Comparison of ENCODE assay signal across 1 cellular context in genomic region chr1:100497796-100498195, GRCh38.
TF ChIP-seq lines count a peak whose summit lies in the region.

No MANE protein-coding gene starts in this region.

TF ChIP-seq in K562, 482 proteins besides CTCF, POLR2A, EP300 and RAD21 (continued from another document and continues in another):
- TF ChIP-seq, protein P1, sequence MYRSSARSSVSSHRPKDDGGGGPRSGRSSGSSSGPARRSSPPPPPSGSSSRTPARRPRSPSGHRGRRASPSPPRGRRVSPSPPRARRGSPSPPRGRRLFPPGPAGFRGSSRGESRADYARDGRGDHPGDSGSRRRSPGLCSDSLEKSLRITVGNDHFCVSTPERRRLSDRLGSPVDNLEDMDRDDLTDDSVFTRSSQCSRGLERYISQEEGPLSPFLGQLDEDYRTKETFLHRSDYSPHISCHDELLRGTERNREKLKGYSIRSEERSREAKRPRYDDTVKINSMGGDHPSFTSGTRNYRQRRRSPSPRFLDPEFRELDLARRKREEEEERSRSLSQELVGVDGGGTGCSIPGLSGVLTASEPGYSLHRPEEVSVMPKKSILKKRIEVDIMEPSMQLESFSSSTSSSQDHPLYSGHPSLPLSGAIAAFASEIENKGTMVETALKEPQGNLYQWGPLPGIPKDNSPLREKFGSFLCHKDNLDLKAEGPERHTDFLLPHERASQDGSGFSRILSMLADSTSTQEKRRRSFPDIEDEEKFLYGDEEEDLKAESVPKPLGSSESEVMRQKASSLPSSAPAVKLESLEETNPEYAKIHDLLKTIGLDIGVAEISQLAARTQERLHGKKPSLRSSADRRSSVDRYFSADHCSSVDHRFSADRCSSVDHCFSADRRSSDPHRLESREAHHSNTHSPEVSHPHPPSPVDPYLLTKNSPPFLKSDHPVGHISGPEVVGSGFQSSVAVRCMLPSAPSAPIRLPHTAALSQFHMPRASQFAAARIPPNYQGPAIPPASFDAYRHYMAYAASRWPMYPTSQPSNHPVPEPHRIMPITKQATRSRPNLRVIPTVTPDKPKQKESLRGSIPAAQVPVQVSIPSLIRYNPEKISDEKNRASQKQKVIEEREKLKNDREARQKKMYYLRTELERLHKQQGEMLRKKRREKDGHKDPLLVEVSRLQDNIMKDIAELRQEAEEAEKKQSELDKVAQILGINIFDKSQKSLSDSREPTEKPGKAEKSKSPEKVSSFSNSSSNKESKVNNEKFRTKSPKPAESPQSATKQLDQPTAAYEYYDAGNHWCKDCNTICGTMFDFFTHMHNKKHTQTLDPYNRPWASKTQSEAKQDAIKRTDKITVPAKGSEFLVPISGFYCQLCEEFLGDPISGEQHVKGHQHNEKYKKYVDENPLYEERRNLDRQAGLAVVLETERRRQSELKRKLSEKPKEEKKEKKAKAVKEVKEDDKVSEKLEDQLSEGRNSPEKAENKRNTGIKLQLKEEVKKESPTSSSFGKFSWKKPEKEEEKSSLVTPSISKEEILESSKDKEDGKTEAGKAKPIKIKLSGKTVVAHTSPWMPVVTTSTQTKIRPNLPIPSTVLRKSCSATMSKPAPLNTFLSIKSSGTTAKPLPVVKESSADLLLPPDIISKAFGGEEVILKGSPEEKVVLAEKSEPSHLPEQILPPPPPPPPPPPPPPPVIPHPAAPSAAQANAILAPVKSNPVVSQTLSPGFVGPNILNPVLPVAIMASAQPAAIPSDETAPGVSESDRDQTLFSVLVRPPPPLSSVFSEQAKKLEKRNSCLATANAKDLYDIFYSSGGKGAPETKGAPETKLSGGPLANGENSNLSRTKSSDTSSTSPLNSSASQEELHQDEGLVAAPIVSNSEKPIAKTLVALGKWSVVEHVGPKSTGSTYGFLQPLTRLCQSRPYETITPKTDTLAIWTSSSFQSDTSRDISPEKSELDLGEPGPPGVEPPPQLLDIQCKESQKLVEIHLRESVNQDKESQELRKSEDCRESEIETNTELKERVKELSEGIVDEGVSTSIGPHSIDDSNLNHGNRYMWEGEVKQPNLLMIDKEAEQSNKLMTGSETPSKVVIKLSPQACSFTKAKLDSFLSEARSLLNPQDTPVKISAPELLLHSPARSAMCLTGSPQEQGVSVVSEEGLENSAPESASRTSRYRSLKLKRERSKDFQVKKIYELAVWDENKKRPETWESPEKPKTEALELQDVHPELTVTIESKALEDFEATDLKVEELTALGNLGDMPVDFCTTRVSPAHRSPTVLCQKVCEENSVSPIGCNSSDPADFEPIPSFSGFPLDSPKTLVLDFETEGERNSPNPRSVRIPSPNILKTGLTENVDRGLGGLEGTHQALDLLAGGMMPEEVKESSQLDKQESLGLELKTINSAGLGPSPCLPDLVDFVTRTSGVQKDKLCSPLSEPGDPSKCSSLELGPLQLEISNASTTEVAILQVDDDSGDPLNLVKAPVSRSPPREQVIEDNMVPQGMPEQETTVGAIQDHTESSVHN (IDR thresholded peaks at IDR 0.05; ENCODE audit: borderline replicate concordance in 1 of 2, low read depth in 1 of 2), result no peak
- no peak for TF ChIP-seq DACH1 (IDR thresholded peaks at IDR 0.05; ENCODE audit: partially characterized antibody)
- no peak for TF ChIP-seq FIP1L1 (IDR thresholded peaks at IDR 0.05; ENCODE audit: low read depth, low read length, poor library complexity, severe bottlenecking)
- no peak for TF ChIP-seq PCBP1 (IDR thresholded peaks at IDR 0.05; ENCODE audit: low read depth, low read length, poor library complexity, severe bottlenecking)
- no peak for TF ChIP-seq BMI1 (IDR thresholded peaks at IDR 0.05; ENCODE audit: low read length)
- TF ChIP-seq, protein P2, sequence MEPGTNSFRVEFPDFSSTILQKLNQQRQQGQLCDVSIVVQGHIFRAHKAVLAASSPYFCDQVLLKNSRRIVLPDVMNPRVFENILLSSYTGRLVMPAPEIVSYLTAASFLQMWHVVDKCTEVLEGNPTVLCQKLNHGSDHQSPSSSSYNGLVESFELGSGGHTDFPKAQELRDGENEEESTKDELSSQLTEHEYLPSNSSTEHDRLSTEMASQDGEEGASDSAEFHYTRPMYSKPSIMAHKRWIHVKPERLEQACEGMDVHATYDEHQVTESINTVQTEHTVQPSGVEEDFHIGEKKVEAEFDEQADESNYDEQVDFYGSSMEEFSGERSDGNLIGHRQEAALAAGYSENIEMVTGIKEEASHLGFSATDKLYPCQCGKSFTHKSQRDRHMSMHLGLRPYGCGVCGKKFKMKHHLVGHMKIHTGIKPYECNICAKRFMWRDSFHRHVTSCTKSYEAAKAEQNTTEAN (CRISPR knock-in tag; IDR thresholded peaks at IDR 0.05), result no peak
- no peak for TF ChIP-seq ZNF239 (CRISPR knock-in tag; IDR thresholded peaks at IDR 0.05)
- no peak for TF ChIP-seq FOXA1 (IDR thresholded peaks at IDR 0.05; ENCODE audit: borderline replicate concordance)
- TF ChIP-seq, protein P3, sequence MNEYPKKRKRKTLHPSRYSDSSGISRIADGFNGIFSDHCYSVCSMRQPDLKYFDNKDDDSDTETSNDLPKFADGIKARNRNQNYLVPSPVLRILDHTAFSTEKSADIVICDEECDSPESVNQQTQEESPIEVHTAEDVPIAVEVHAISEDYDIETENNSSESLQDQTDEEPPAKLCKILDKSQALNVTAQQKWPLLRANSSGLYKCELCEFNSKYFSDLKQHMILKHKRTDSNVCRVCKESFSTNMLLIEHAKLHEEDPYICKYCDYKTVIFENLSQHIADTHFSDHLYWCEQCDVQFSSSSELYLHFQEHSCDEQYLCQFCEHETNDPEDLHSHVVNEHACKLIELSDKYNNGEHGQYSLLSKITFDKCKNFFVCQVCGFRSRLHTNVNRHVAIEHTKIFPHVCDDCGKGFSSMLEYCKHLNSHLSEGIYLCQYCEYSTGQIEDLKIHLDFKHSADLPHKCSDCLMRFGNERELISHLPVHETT (CRISPR knock-in tag; conservative IDR thresholded peaks at IDR 0.05 in 1 of 2, IDR thresholded peaks at IDR 0.05 in 1 of 2), result 0 out of 4 replicates have a peak, but pooled peaks of 1 of the 2 experiments have one; percentile 49
- TF ChIP-seq ZNF280B (CRISPR knock-in tag; IDR thresholded peaks at IDR 0.05), result no peak
- no peak for TF ChIP-seq RBM34 (IDR thresholded peaks at IDR 0.05; ENCODE audit: borderline replicate concordance, insufficient read depth, low read length)
- TF ChIP-seq TEAD1 (CRISPR knock-in tag; IDR thresholded peaks at IDR 0.05), result no peak
- TF ChIP-seq ZNF395 (CRISPR knock-in tag; IDR thresholded peaks at IDR 0.05), result no peak
- TF ChIP-seq ZNF766 (CRISPR knock-in tag; conservative IDR thresholded peaks at IDR 0.05), result no peak
- TF ChIP-seq TCF15 (CRISPR knock-in tag; IDR thresholded peaks at IDR 0.05), result no peak
- no peak for TF ChIP-seq NELFE (IDR thresholded peaks at IDR 0.05; ENCODE audit: insufficient read depth, insufficient read length)
- no peak for TF ChIP-seq NFATC3 (IDR thresholded peaks at IDR 0.05)
- no peak for TF ChIP-seq KLF10 (CRISPR knock-in tag; IDR thresholded peaks at IDR 0.05)
- TF ChIP-seq SP1 (CRISPR knock-in tag; IDR thresholded peaks at IDR 0.05), result no peak
- no peak for TF ChIP-seq SRSF9 (IDR thresholded peaks at IDR 0.05; ENCODE audit: borderline replicate concordance, low read depth, low read length)
- TF ChIP-seq GABPA (tag; conservative IDR thresholded peaks at IDR 0.05; ENCODE audit: low read depth), result 0 out of 2 replicates have a peak, but pooled peaks have one; percentile 17
- TF ChIP-seq, protein P4, sequence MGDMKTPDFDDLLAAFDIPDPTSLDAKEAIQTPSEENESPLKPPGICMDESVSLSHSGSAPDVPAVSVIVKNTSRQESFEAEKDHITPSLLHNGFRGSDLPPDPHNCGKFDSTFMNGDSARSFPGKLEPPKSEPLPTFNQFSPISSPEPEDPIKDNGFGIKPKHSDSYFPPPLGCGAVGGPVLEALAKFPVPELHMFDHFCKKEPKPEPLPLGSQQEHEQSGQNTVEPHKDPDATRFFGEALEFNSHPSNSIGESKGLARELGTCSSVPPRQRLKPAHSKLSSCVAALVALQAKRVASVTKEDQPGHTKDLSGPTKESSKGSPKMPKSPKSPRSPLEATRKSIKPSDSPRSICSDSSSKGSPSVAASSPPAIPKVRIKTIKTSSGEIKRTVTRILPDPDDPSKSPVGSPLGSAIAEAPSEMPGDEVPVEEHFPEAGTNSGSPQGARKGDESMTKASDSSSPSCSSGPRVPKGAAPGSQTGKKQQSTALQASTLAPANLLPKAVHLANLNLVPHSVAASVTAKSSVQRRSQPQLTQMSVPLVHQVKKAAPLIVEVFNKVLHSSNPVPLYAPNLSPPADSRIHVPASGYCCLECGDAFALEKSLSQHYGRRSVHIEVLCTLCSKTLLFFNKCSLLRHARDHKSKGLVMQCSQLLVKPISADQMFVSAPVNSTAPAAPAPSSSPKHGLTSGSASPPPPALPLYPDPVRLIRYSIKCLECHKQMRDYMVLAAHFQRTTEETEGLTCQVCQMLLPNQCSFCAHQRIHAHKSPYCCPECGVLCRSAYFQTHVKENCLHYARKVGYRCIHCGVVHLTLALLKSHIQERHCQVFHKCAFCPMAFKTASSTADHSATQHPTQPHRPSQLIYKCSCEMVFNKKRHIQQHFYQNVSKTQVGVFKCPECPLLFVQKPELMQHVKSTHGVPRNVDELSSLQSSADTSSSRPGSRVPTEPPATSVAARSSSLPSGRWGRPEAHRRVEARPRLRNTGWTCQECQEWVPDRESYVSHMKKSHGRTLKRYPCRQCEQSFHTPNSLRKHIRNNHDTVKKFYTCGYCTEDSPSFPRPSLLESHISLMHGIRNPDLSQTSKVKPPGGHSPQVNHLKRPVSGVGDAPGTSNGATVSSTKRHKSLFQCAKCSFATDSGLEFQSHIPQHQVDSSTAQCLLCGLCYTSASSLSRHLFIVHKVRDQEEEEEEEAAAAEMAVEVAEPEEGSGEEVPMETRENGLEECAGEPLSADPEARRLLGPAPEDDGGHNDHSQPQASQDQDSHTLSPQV (IDR thresholded peaks at IDR 0.05), result no peak
- TF ChIP-seq ZNF253 (CRISPR knock-in tag; conservative IDR thresholded peaks at IDR 0.05), result no peak
- no peak for TF ChIP-seq HES1 (IDR thresholded peaks at IDR 0.05; ENCODE audit: low read depth)
- TF ChIP-seq, protein P5, sequence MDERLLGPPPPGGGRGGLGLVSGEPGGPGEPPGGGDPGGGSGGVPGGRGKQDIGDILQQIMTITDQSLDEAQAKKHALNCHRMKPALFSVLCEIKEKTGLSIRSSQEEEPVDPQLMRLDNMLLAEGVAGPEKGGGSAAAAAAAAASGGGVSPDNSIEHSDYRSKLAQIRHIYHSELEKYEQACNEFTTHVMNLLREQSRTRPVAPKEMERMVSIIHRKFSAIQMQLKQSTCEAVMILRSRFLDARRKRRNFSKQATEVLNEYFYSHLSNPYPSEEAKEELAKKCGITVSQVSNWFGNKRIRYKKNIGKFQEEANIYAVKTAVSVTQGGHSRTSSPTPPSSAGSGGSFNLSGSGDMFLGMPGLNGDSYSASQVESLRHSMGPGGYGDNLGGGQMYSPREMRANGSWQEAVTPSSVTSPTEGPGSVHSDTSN (CRISPR knock-in tag; IDR thresholded peaks at IDR 0.05; ENCODE audit: low read depth), result no peak
- TF ChIP-seq, protein P5 (tag; conservative IDR thresholded peaks at IDR 0.05; ENCODE audit: low read depth), result peak; percentile 98
- TF ChIP-seq TRIM28 (IDR thresholded peaks at IDR 0.05), result no peak
- peak; percentile 88 for TF ChIP-seq MEIS2 (IDR thresholded peaks at IDR 0.05; ENCODE audit: partially characterized antibody)
- TF ChIP-seq SMARCE1 (IDR thresholded peaks at IDR 0.05), result no peak
- no peak for TF ChIP-seq SETDB1 (IDR thresholded peaks at IDR 0.05; ENCODE audit: low read length)
- no peak for TF ChIP-seq RBM25 (IDR thresholded peaks at IDR 0.05; ENCODE audit: low read depth, low read length, severe bottlenecking)
